8 cellular contexts compared by ENCODE assay signal in genomic region chr17:18141210-18141803, GRCh38. TPM values are rescaled to one million over a fixed set of nuclear protein-coding genes. Genes with fewer than 3 reads are reported as not detected.
DNase-seq lines count a peak whose midpoint lies in the region; ATAC-seq and TF ChIP-seq lines count a peak whose summit lies in the region.

No MANE protein-coding gene starts in this region.

- no peak for ATAC-seq in GM21529 (IDR thresholded peaks at IDR 0.05; ENCODE audit: unreplicated experiment)
- ATAC-seq in stimulated activated memory B cell treated with anti-CD40 and anti-IgM and Interleukin-4, amounts not matched to agents 10 μg/mL and 1 μg/mL and 100 μg/mL, for 72 hours: no peak

- DNase-seq in Ammon's horn (ENCODE audit: low spot score) (peak; percentile 70), NCI-H2227 (lab: John Stamatoyannopoulos, UW; ENCODE audit: unreplicated experiment) (peak; percentile 59), activated T-cell treated with anti-CD3 and anti-CD28 coated beads for 24 hours (ENCODE audit: low read depth) (peak; percentile 25), foreskin melanocyte (peak; percentile 46), progenitor cell of endocrine pancreas (ENCODE audit: low spot score, unreplicated experiment) (no peak)

- no peaks in the 10 kb centered on the region for H3K36me3 Mint-ChIP-seq in progenitor cell of endocrine pancreas (ENCODE audit: insufficient read depth)
- H3K36me3 Mint-ChIP-seq in stimulated activated memory B cell treated with anti-CD40 and anti-IgM and Interleukin-4, amounts not matched to agents 10 μg/mL and 1 μg/mL and 100 μg/mL, for 72 hours: no peaks in the 10 kb centered on the region

- no peaks in the 10 kb centered on the region for H3K9me3 Mint-ChIP-seq in progenitor cell of endocrine pancreas (ENCODE audit: low read depth)
- H3K9me3 Mint-ChIP-seq in stimulated activated memory B cell treated with anti-CD40 and anti-IgM and Interleukin-4, amounts not matched to agents 10 μg/mL and 1 μg/mL and 100 μg/mL, for 72 hours: no peaks in the 10 kb centered on the region

- H3K4me1 Mint-ChIP-seq in progenitor cell of endocrine pancreas (ENCODE audit: low read depth): peaks cover 7% of the 10 kb centered on the region
- H3K4me1 Mint-ChIP-seq in stimulated activated memory B cell treated with anti-CD40 and anti-IgM and Interleukin-4, amounts not matched to agents 10 μg/mL and 1 μg/mL and 100 μg/mL, for 72 hours: peaks cover 7% of the 10 kb centered on the region

- no peak overlapping the region for H3K4me3 Mint-ChIP-seq in progenitor cell of endocrine pancreas (ENCODE audit: low read depth)
- H3K4me3 Mint-ChIP-seq in stimulated activated memory B cell treated with anti-CD40 and anti-IgM and Interleukin-4, amounts not matched to agents 10 μg/mL and 1 μg/mL and 100 μg/mL, for 72 hours: no peak overlapping the region

- H3K27ac Mint-ChIP-seq in progenitor cell of endocrine pancreas: no peak overlapping the region
- no peak overlapping the region for H3K27ac Mint-ChIP-seq in stimulated activated memory B cell treated with anti-CD40 and anti-IgM and Interleukin-4, amounts not matched to agents 10 μg/mL and 1 μg/mL and 100 μg/mL, for 72 hours

- no peaks in the 10 kb centered on the region for H3K27me3 Mint-ChIP-seq in progenitor cell of endocrine pancreas
- peaks cover 8% of the 10 kb centered on the region for H3K27me3 Mint-ChIP-seq in stimulated activated memory B cell treated with anti-CD40 and anti-IgM and Interleukin-4, amounts not matched to agents 10 μg/mL and 1 μg/mL and 100 μg/mL, for 72 hours

- peak; percentile 53; the same call in 2 of the 3 replicates for TF ChIP-seq CTCF in GM12872 (IDR thresholded peaks at IDR 0.05; ENCODE audit: insufficient read depth, low read depth, low read length)
- TF ChIP-seq CTCF in progenitor cell of endocrine pancreas (IDR thresholded peaks at IDR 0.05; ENCODE audit: unreplicated experiment): peak; percentile 73

RNA-seq across cellular contexts. Expression of gene MYO15A, which starts 32.8 kb away (rescaled TPM):
- 3.3 and 3.9 TPM in 2 replicates for total RNA-seq in progenitor cell of endocrine pancreas

RNA-seq across cellular contexts. Expression of gene ALKBH5, which starts 42.3 kb away (rescaled TPM):
- 78.1 and 78.4 TPM in 2 replicates for total RNA-seq in progenitor cell of endocrine pancreas

RNA-seq across cellular contexts. Expression of gene DRG2, which starts 53.6 kb away (rescaled TPM):
- total RNA-seq in progenitor cell of endocrine pancreas: 42.9 and 49.3 TPM in 2 replicates
